In the genomic region with DNA sequence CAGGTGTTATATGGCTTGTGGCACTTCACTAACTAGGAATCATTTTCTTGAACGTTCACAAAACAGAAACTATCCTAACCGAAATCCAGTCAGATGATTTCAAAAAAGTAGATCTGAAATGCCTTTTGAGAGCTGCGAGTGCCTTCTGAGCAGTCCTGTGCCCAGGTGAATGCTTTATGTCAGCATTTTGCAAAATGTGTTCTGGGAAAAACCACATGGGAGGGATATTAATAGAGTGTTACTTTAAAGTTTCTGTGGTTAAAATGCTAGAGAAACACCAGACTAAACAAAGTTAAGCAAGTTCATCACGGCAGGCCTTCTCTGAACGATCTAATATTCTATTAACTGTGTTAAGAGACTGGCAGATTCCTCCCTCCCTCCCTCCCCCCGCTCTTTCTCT, we compare ENCODE assay signal across 14 cellular contexts. TPM values are rescaled to one million over a fixed set of nuclear protein-coding genes. Genes with fewer than 3 reads are reported as not detected.
DNase-seq lines count a peak whose midpoint lies in the region; ATAC-seq and TF ChIP-seq lines count a peak whose summit lies in the region.
"Had no signal": no experiment of that assay in that cellular context is flagged by ENCODE, and none has a peak within 500 bp of the region (broad histone marks: within the 10 kb centered on the region; RNA-seq: fewer than 3 reads in every experiment).

No MANE protein-coding gene starts in this region.

- no peaks in the 10 kb centered on the region for H3K27me3 ChIP-seq in SU-DHL-6 (ENCODE audit: low read length)
- H3K27me3 ChIP-seq: dorsolateral prefrontal cortex had no signal

- H3K9me3 ChIP-seq in SU-DHL-6 (ENCODE audit: insufficient read depth, low read length) = no peaks in the 10 kb centered on the region

- H3K9me3 Mint-ChIP-seq in natural killer cell treated with Interleukin-12 subunit alpha and Interleukin-12 subunit beta and Interleukin-15 and Interleukin-18, amount 100 ng/mL, for 72 hours = no peaks in the 10 kb centered on the region
- no peaks in the 10 kb centered on the region for H3K9me3 Mint-ChIP-seq in natural killer cell
- no peaks in the 10 kb centered on the region for H3K9me3 Mint-ChIP-seq in central memory CD8-positive, alpha-beta T cell

- no peak overlapping the region for H3K4me2 ChIP-seq in SU-DHL-6 (ENCODE audit: low read depth, low read length, poor library complexity, severe bottlenecking)

- H3K4me3 ChIP-seq in SU-DHL-6 (ENCODE audit: insufficient read depth, low read length, poor library complexity, severe bottlenecking) = no peak overlapping the region
- H3K4me3 ChIP-seq: dorsolateral prefrontal cortex had no signal

- H3F3A ChIP-seq in SU-DHL-6 (ENCODE audit: insufficient read depth) = peaks cover 29% of the 10 kb centered on the region

- no peaks in the 10 kb centered on the region for H3K79me2 ChIP-seq in SU-DHL-6 (ENCODE audit: insufficient read depth, low read length)

- no peak overlapping the region for H2AFZ ChIP-seq in SU-DHL-6 (ENCODE audit: low read depth, low read length, severe bottlenecking)

- intact Hi-C loops in natural killer cell (cut with micrococcal nuclease) = no loop called here

- H3K4me1 Mint-ChIP-seq in natural killer cell treated with Interleukin-12 subunit alpha and Interleukin-12 subunit beta and Interleukin-15 and Interleukin-18, amount 100 ng/mL, for 72 hours (ENCODE audit: low read depth in 2 of 2) = peaks cover 30 to 33% of the 10 kb centered on the region in 2 donors
- peaks cover 30 to 39% of the 10 kb centered on the region in 2 donors for H3K4me1 Mint-ChIP-seq in natural killer cell
- peaks cover 21% of the 10 kb centered on the region for H3K4me1 Mint-ChIP-seq in central memory CD8-positive, alpha-beta T cell

- peak overlapping the region; percentile 43; the same call in 1 of the 2 replicates for H3K27ac ChIP-seq in SU-DHL-6 (ENCODE audit: low read depth, low read length)
- H3K27ac ChIP-seq: dorsolateral prefrontal cortex had no signal

- no peaks in the 10 kb centered on the region for H4K20me1 ChIP-seq in SU-DHL-6 (ENCODE audit: low read depth, low read length)

- H3K9me2 ChIP-seq in SU-DHL-6 (replicated peaks; ENCODE audit: insufficient read depth, low read length) = no peaks in the 10 kb centered on the region

- H3K27me3 Mint-ChIP-seq in natural killer cell treated with Interleukin-12 subunit alpha and Interleukin-12 subunit beta and Interleukin-15 and Interleukin-18, amount 100 ng/mL, for 72 hours = no peaks in the 10 kb centered on the region
- no peaks in the 10 kb centered on the region for H3K27me3 Mint-ChIP-seq in natural killer cell (ENCODE audit: low read depth in 2 of 2)
- no peaks in the 10 kb centered on the region for H3K27me3 Mint-ChIP-seq in central memory CD8-positive, alpha-beta T cell

- no peaks in the 10 kb centered on the region for H3K36me3 Mint-ChIP-seq in natural killer cell treated with Interleukin-12 subunit alpha and Interleukin-12 subunit beta and Interleukin-15 and Interleukin-18, amount 100 ng/mL, for 72 hours
- no peaks in the 10 kb centered on the region for H3K36me3 Mint-ChIP-seq in natural killer cell
- peaks cover 3% of the 10 kb centered on the region for H3K36me3 Mint-ChIP-seq in central memory CD8-positive, alpha-beta T cell (ENCODE audit: insufficient read depth)

- H3K9ac ChIP-seq in SU-DHL-6 (ENCODE audit: low read length) = no peak overlapping the region

- H3K36me3 ChIP-seq in SU-DHL-6 (ENCODE audit: low read length) = no peaks in the 10 kb centered on the region

- no peak for DNase-seq in natural killer cell treated with Interleukin-12 subunit alpha and Interleukin-12 subunit beta and Interleukin-15 and Interleukin-18, amount 100 ng/mL, for 72 hours (ENCODE audit: low spot score)
- DNase-seq in natural killer cell = no peak
- no peak for DNase-seq in central memory CD8-positive, alpha-beta T cell (ENCODE audit: low spot score in 2 of 2)
- DNase-seq in DMS 273 treated with DMSO at 0.1 percent for 48 hours (lab: John Stamatoyannopoulos, UW) = no peak
- no peak for DNase-seq in SK-N-DZ (ENCODE audit: low spot score)
- DNase-seq in DMS79 (lab: John Stamatoyannopoulos, UW) = no peak
- DNase-seq: activated CD4-positive, alpha-beta T cell treated with anti-CD3 and anti-CD28 coated beads, Interleukin-2, amount 50 U/mL, for 4 hours; dorsolateral prefrontal cortex; head of caudate nucleus; mesenchymal stem cell; NCI-H187 treated with DMSO at 0.1 percent for 48 hours; NCI-H510A; right cardiac atrium had no signal

- H3K4me3 Mint-ChIP-seq in natural killer cell treated with Interleukin-12 subunit alpha and Interleukin-12 subunit beta and Interleukin-15 and Interleukin-18, amount 100 ng/mL, for 72 hours = peak overlapping the region; percentile 74
- no peak overlapping the region for H3K4me3 Mint-ChIP-seq in natural killer cell
- H3K4me3 Mint-ChIP-seq in central memory CD8-positive, alpha-beta T cell = no peak overlapping the region

- H3K27ac Mint-ChIP-seq in natural killer cell treated with Interleukin-12 subunit alpha and Interleukin-12 subunit beta and Interleukin-15 and Interleukin-18, amount 100 ng/mL, for 72 hours = peak overlapping the region; percentile 78 to 96
- H3K27ac Mint-ChIP-seq in natural killer cell = peak overlapping the region in 1 of 2 donors; percentile 6
- peak overlapping the region; percentile 95 for H3K27ac Mint-ChIP-seq in central memory CD8-positive, alpha-beta T cell (ENCODE audit: low read depth)

- TF ChIP-seq CTCF in natural killer cell (IDR thresholded peaks at IDR 0.05) (no peak), SU-DHL-6 (IDR thresholded peaks at IDR 0.05; ENCODE audit: insufficient read depth, low read length, poor library complexity, severe bottlenecking) (no peak)

- peak in 1 of 2 donors; percentile 48 for ATAC-seq in natural killer cell treated with Interleukin-12 subunit alpha and Interleukin-12 subunit beta and Interleukin-15 and Interleukin-18, amount 100 ng/mL, for 72 hours
- ATAC-seq in natural killer cell = no peak
- ATAC-seq in central memory CD8-positive, alpha-beta T cell (replicated peaks; ENCODE audit: extremely low read depth, poor library complexity, severe bottlenecking) = no peak
- ATAC-seq: right cardiac atrium had no signal

RNA-seq across cellular contexts. Expression of a gene that starts 15.8 kb away (rescaled TPM):
- total RNA-seq in natural killer cell treated with Interleukin-12 subunit alpha and Interleukin-12 subunit beta and Interleukin-15 and Interleukin-18, amount 100 ng/mL, for 72 hours = 10 to 100 TPM; 14.1 to 16.2 TPM
- total RNA-seq in natural killer cell = 10 to 100 TPM; 25.0 to 47.3 (median 37.2) TPM
- polyA plus RNA-seq in SK-N-DZ (2014; cell fraction: cytosol; rRNA removed) = 9.5 and 11.6 TPM in 2 replicates
- 5.3 and 5.7 TPM in 2 replicates for polyA plus RNA-seq in SK-N-DZ (2014; cell fraction: nucleus; rRNA removed)
